In the genomic region with DNA sequence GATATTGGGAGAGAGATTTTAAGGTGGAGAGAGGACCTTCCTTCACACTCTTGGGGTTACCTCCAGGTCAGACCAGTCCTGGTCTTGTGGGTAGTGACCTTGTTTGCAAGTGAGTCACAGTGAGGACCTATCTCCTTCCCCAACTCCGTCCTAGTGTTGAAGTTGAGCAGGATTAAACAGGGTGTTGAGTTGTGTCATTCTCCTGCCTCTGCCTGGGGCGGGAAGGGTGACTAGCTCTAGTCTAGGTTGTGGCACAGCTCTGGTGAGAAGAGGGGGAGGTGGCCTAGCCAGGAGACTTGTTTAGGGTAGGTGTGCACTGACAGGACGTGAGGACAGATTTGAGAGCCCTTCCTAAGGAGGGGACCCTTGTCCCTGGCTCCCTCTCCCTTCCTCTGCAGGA, we compare ENCODE assay signal across 21 cellular contexts.
"Had no signal": no experiment of that assay in that cellular context is flagged by ENCODE, and none has a peak within 500 bp of the region (broad histone marks: within the 10 kb centered on the region; RNA-seq: fewer than 3 reads in every experiment).

No MANE protein-coding gene starts in this region.

- ATAC-seq: effector memory CD8-positive, alpha-beta T cell; gastroesophageal sphincter; heart left ventricle; stimulated activated naive B cell treated with anti-CD40 and anti-IgM and Interleukin-4, amounts not matched to agents 10 μg/mL and 1 μg/mL and 100 μg/mL, for 72 hours; upper lobe of right lung had no signal

- H3K27ac ChIP-seq: gastroesophageal sphincter, heart left ventricle, spleen, thoracic aorta, upper lobe of right lung had no signal

- DNase-seq: activated CD4-positive, alpha-beta T cell treated with anti-CD3 and anti-CD28 coated beads, Interleukin-2, amount 50 U/mL, for 1 hour; activated CD4-positive, CD25-positive, alpha-beta regulatory T cell treated with anti-CD3 and anti-CD28 coated beads, Interleukin-2, amount 50 U/mL, for 72 hours; activated naive CD4-positive, alpha-beta T cell treated with Interleukin-2 at 50 U/mL for 16 hours; activated naive CD8-positive, alpha-beta T cell treated with anti-CD3 and anti-CD28 coated beads, Interleukin-2, amount 10 ng/mL, durations not matched to agents 7 days and 5 days; amygdala; caudate nucleus; effector memory CD8-positive, alpha-beta T cell; heart left ventricle; kidney; midbrain; occipital lobe; retina; spleen; stimulated activated CD4-positive, alpha-beta T cell treated with anti-CD3 and anti-CD28 coated beads, Interleukin-4, amount 100 ng/mL, for 4 hours; stimulated activated naive B cell treated with anti-CD40 and anti-IgM and Interleukin-4, amounts not matched to agents 10 μg/mL and 1 μg/mL and 100 μg/mL, for 72 hours; upper lobe of right lung had no signal

- H3K4me3 ChIP-seq: gastroesophageal sphincter, heart left ventricle, lung, spleen, thoracic aorta, upper lobe of right lung had no signal

- H3K27ac Mint-ChIP-seq: activated naive CD8-positive, alpha-beta T cell treated with anti-CD3 and anti-CD28 coated beads, Interleukin-2, amount 10 ng/mL, durations not matched to agents 7 days and 5 days; effector memory CD8-positive, alpha-beta T cell; nephron; stimulated activated naive B cell treated with anti-CD40 and anti-IgM and Interleukin-4, amounts not matched to agents 10 μg/mL and 1 μg/mL and 100 μg/mL, for 72 hours; T-helper 1 cell treated with Interleukin-12 subunit alpha and Interleukin-12 subunit beta and Interleukin-4 antibody, amounts not matched to agents 30 μg/mL and 1 μg/mL, for 36 hours had no signal

- H3K4me1 ChIP-seq: gastroesophageal sphincter, heart left ventricle, spleen, upper lobe of right lung had no signal

- H3K4me1 Mint-ChIP-seq: activated naive CD8-positive, alpha-beta T cell treated with anti-CD3 and anti-CD28 coated beads, Interleukin-2, amount 10 ng/mL, durations not matched to agents 7 days and 5 days; nephron; stimulated activated naive B cell treated with anti-CD40 and anti-IgM and Interleukin-4, amounts not matched to agents 10 μg/mL and 1 μg/mL and 100 μg/mL, for 72 hours had no signal

- H3K4me3 Mint-ChIP-seq: activated naive CD8-positive, alpha-beta T cell treated with anti-CD3 and anti-CD28 coated beads, Interleukin-2, amount 10 ng/mL, durations not matched to agents 7 days and 5 days; effector memory CD8-positive, alpha-beta T cell; nephron; stimulated activated naive B cell treated with anti-CD40 and anti-IgM and Interleukin-4, amounts not matched to agents 10 μg/mL and 1 μg/mL and 100 μg/mL, for 72 hours; T-helper 1 cell treated with Interleukin-12 subunit alpha and Interleukin-12 subunit beta and Interleukin-4 antibody, amounts not matched to agents 30 μg/mL and 1 μg/mL, for 36 hours had no signal

- H3K27me3 ChIP-seq: gastroesophageal sphincter, upper lobe of right lung had no signal

- H3K36me3 ChIP-seq: gastroesophageal sphincter, heart left ventricle, spleen, thoracic aorta, upper lobe of right lung had no signal

- H3K36me3 Mint-ChIP-seq: activated naive CD8-positive, alpha-beta T cell treated with anti-CD3 and anti-CD28 coated beads, Interleukin-2, amount 10 ng/mL, durations not matched to agents 7 days and 5 days had no signal

- H3K9me3 ChIP-seq: upper lobe of right lung had no signal
